Comparison of ENCODE assay signal across 21 cellular contexts in genomic region chr12:42886160-42886559, GRCh38.
"Had no signal": no experiment of that assay in that cellular context is flagged by ENCODE, and none has a peak within 500 bp of the region (broad histone marks: within the 10 kb centered on the region; RNA-seq: fewer than 3 reads in every experiment).

No MANE protein-coding gene starts in this region.

- H3K27me3 ChIP-seq: breast epithelium, SJSA1 had no signal

- H3K4me1 ChIP-seq: breast epithelium, SJSA1 had no signal

- ATAC-seq: activated CD8-positive, alpha-beta T cell treated with anti-CD3 and anti-CD28 coated beads, Interleukin-2, amount 10 ng/mL, durations not matched to agents 7 days and 5 days; SK-N-SH treated with all-trans-retinoic acid at 6 μM for 48 hours had no signal

- DNase-seq: activated CD4-positive, alpha-beta T cell treated with anti-CD3 and anti-CD28 coated beads for 48 hours; activated CD4-positive, alpha-beta T cell treated with anti-CD3 and anti-CD28 coated beads, Interleukin-2, amount 50 U/mL, for 4 hours; activated CD4-positive, CD25-positive, alpha-beta regulatory T cell treated with anti-CD3 and anti-CD28 coated beads, Interleukin-2, amount 50 U/mL, for 72 hours; activated CD8-positive, alpha-beta memory T cell treated with anti-CD3 and anti-CD28 coated beads, Interleukin-2, amount 50 U/mL, for 48 hours; activated CD8-positive, alpha-beta T cell treated with anti-CD3 and anti-CD28 coated beads, Interleukin-2, amount 10 ng/mL, durations not matched to agents 7 days and 5 days; activated effector memory CD4-positive, alpha-beta T cell treated with Interleukin-2 at 50 U/mL for 16 hours; activated naive CD4-positive, alpha-beta T cell; activated T-cell treated with anti-CD3 and anti-CD28 coated beads, Interleukin-2, amount 50 U/mL, for 1 hour; aorta; caudate nucleus; KG1; NCI-H1048; NCI-H1694; NCI-H2029 treated with DMSO at 0.1 percent for 48 hours; NCI-H446; NCI-H526; SHP77 had no signal

- FAIRE-seq: RCC 7860 had no signal

- H3K4me3 ChIP-seq: breast epithelium, SJSA1 had no signal

- H3K9me3 ChIP-seq: breast epithelium, SJSA1 had no signal

- H3K36me3 ChIP-seq: breast epithelium, SJSA1 had no signal

- H3K27ac ChIP-seq: breast epithelium, SJSA1 had no signal
